Comparison of ENCODE assay signal across 10 cellular contexts in the genomic region with DNA sequence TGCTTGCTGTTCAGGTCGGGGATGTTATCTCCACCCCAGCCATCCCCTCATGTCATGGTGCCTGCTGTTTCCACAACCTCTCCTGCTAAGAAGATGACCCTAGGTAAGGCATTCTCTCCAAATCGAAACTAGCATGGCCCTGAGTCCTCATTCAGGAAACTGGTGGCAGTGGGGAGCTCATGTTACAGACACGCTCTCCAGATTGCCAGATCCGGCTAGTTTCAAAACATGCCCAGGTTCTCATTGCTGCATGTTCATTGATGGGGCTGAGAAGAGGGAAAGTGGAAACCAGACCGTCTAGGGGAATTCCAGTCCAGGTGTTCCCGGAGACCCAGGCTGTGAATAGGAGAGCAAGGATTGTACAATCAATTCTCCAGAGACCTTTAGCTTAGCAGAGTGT.
DNase-seq lines count a peak whose midpoint lies in the region; ATAC-seq lines count a peak whose summit lies in the region.
"Had no signal": no experiment of that assay in that cellular context is flagged by ENCODE, and none has a peak within 500 bp of the region (broad histone marks: within the 10 kb centered on the region; RNA-seq: fewer than 3 reads in every experiment).

No MANE protein-coding gene starts in this region.

- H4K5ac ChIP-seq in mesendoderm (ENCODE audit: low read length) = no peak overlapping the region

- no peaks in the 10 kb centered on the region for H3K9me3 Mint-ChIP-seq in activated T-helper 2 cell treated with anti-CD3 and anti-CD28 coated beads, Interferon-gamma antibody, Interleukin-2, Interleukin-4, amounts not matched to agents 10 μg/mL and 5 μg/mL and 100 μg/mL, durations not matched to agents 14 hours and 24 hours and 36 hours
- H3K9me3 Mint-ChIP-seq: CD8-positive, alpha-beta T cell had no signal

- no peaks in the 10 kb centered on the region for H3K36me3 ChIP-seq in mesendoderm (ENCODE audit: control insufficient read depth, insufficient read depth, low read length)

- DNase-seq in DMS153 (lab: John Stamatoyannopoulos, UW) = peak; percentile 99
- peak; percentile 70 to 96 (median 90) for DNase-seq in NCI-H1417 (lab: John Stamatoyannopoulos, UW)
- peak; percentile 4 for DNase-seq in SHP77 treated with DMSO at 0.1 percent for 48 hours (lab: John Stamatoyannopoulos, UW)
- DNase-seq in mesendoderm = peak; percentile 91
- no peak for DNase-seq in NCI-H446 (lab: John Stamatoyannopoulos, UW)
- no peak for DNase-seq in activated T-helper 2 cell treated with anti-CD3 and anti-CD28 coated beads, Interferon-gamma antibody, Interleukin-2, Interleukin-4, amounts not matched to agents 10 μg/mL and 5 μg/mL and 100 μg/mL, durations not matched to agents 14 hours and 24 hours and 36 hours (ENCODE audit: low spot score)
- DNase-seq: CD8-positive, alpha-beta T cell had no signal

- H3K36me3 Mint-ChIP-seq in activated T-helper 2 cell treated with anti-CD3 and anti-CD28 coated beads, Interferon-gamma antibody, Interleukin-2, Interleukin-4, amounts not matched to agents 10 μg/mL and 5 μg/mL and 100 μg/mL, durations not matched to agents 14 hours and 24 hours and 36 hours (ENCODE audit: low read depth) = no peaks in the 10 kb centered on the region
- H3K36me3 Mint-ChIP-seq: CD8-positive, alpha-beta T cell had no signal

- intact Hi-C loops in activated T-helper 2 cell treated with anti-CD3 and anti-CD28 coated beads, Interferon-gamma antibody, Interleukin-2, Interleukin-4, amounts not matched to agents 10 μg/mL and 5 μg/mL and 100 μg/mL, durations not matched to agents 14 hours and 24 hours and 36 hours (cut with micrococcal nuclease) = no loop called here

- H3K9ac ChIP-seq in mesendoderm (ENCODE audit: low read length) = no peak overlapping the region
- H3K9ac ChIP-seq: KMS-11 had no signal

- H3K79me1 ChIP-seq in mesendoderm (ENCODE audit: low read length) = no peaks in the 10 kb centered on the region

- H3K79me2 ChIP-seq in mesendoderm (ENCODE audit: control insufficient read depth, insufficient read depth, low read length) = no peaks in the 10 kb centered on the region

- H2BK15ac ChIP-seq in mesendoderm (replicated peaks; ENCODE audit: low read depth) = no peak overlapping the region

- H3K4me2 ChIP-seq in mesendoderm (ENCODE audit: low read length) = no peak overlapping the region
- H3K4me2 ChIP-seq: KMS-11 had no signal

- no peak overlapping the region for H3K4ac ChIP-seq in mesendoderm (ENCODE audit: low read depth, low read length)

- ATAC-seq in HG03378 (IDR thresholded peaks at IDR 0.05; ENCODE audit: unreplicated experiment) (no peak), GM21529 (IDR thresholded peaks at IDR 0.05; ENCODE audit: unreplicated experiment) (no peak)
- ATAC-seq: CD8-positive, alpha-beta T cell had no signal

- no peak overlapping the region for H2BK5ac ChIP-seq in mesendoderm (ENCODE audit: low read length)

- peak overlapping the region; percentile 85 for H3K27ac ChIP-seq in mesendoderm (ENCODE audit: low read depth, low read length)
- H3K27ac ChIP-seq: KMS-11 had no signal

- H3K18ac ChIP-seq in mesendoderm (ENCODE audit: low read length) = peak overlapping the region; percentile 39

- peak overlapping the region; percentile 45 for H3K56ac ChIP-seq in mesendoderm (ENCODE audit: low read length)

- H2AK5ac ChIP-seq in mesendoderm (ENCODE audit: low read length) = no peak overlapping the region

- no CpG with 5 or more reads among the region's 6 CpGs for WGBS in mesendoderm (ENCODE audit: extremely low coverage, insufficient coverage, low lambda C conversion rate)

- no peak overlapping the region for H3K4me3 Mint-ChIP-seq in activated T-helper 2 cell treated with anti-CD3 and anti-CD28 coated beads, Interferon-gamma antibody, Interleukin-2, Interleukin-4, amounts not matched to agents 10 μg/mL and 5 μg/mL and 100 μg/mL, durations not matched to agents 14 hours and 24 hours and 36 hours (ENCODE audit: low read depth)
- H3K4me3 Mint-ChIP-seq: CD8-positive, alpha-beta T cell had no signal

- H3K23ac ChIP-seq in mesendoderm (ENCODE audit: low read length) = no peak overlapping the region

- H4K8ac ChIP-seq in mesendoderm (ENCODE audit: low read depth, low read length) = no peak overlapping the region

- H3K27me3 Mint-ChIP-seq in activated T-helper 2 cell treated with anti-CD3 and anti-CD28 coated beads, Interferon-gamma antibody, Interleukin-2, Interleukin-4, amounts not matched to agents 10 μg/mL and 5 μg/mL and 100 μg/mL, durations not matched to agents 14 hours and 24 hours and 36 hours (ENCODE audit: low read depth) = no peaks in the 10 kb centered on the region

- H3K27ac Mint-ChIP-seq in activated T-helper 2 cell treated with anti-CD3 and anti-CD28 coated beads, Interferon-gamma antibody, Interleukin-2, Interleukin-4, amounts not matched to agents 10 μg/mL and 5 μg/mL and 100 μg/mL, durations not matched to agents 14 hours and 24 hours and 36 hours = no peak overlapping the region
- H3K27ac Mint-ChIP-seq: CD8-positive, alpha-beta T cell had no signal

- H2BK120ac ChIP-seq in mesendoderm (ENCODE audit: low read depth, low read length) = no peak overlapping the region

- H3K4me3 ChIP-seq in mesendoderm (ENCODE audit: low read length) = no peak overlapping the region

- H3K4me1 ChIP-seq in mesendoderm (ENCODE audit: control insufficient read depth, low read depth, low read length) = peaks cover 19% of the 10 kb centered on the region

- no peaks in the 10 kb centered on the region for H3K27me3 ChIP-seq in mesendoderm (ENCODE audit: insufficient read depth, low read length, poor library complexity)

- no peaks in the 10 kb centered on the region for H3K4me1 Mint-ChIP-seq in activated T-helper 2 cell treated with anti-CD3 and anti-CD28 coated beads, Interferon-gamma antibody, Interleukin-2, Interleukin-4, amounts not matched to agents 10 μg/mL and 5 μg/mL and 100 μg/mL, durations not matched to agents 14 hours and 24 hours and 36 hours (ENCODE audit: low read depth)

Comparison
In these comparisons a context has a peak if more than half of its experiments do, and no peak if none do; other contexts are left out.
1. DNase-seq: peak in DMS153 (single experiment), NCI-H1417 (3 of 3), SHP77 treated with DMSO at 0.1 percent for 48 hours (single experiment) and mesendoderm (single experiment); none in NCI-H446 (0 of 2) and activated T-helper 2 cell treated with anti-CD3 and anti-CD28 coated beads, Interferon-gamma antibody, Interleukin-2, Interleukin-4, amounts not matched to agents 10 μg/mL and 5 μg/mL and 100 μg/mL, durations not matched to agents 14 hours and 24 hours and 36 hours (single experiment).